In the genomic region with DNA sequence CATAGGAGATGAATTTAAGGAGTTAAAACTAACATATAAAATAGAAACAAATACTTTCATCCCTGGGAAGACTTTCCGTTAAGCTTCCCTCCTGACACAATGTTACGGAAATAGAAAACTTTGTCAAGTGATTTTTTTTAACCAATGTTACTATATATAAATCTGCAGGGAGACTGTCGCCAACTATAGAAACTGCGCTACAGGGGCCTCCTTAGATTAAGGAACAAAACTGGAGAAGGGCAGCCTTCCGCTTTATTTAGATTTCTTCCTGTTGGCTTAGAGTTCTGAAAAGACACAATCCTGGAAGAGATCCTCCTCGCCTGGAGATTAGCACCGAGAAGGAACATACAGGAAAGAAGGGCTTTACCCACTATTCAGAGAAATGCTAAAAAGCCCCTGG, we compare ENCODE assay signal across 8 cellular contexts. TPM values are rescaled to one million over a fixed set of nuclear protein-coding genes. Genes with fewer than 3 reads are reported as not detected.
DNase-seq lines count a peak whose midpoint lies in the region; ATAC-seq and TF ChIP-seq lines count a peak whose summit lies in the region.

No MANE protein-coding gene starts in this region.

- no peaks in the 10 kb centered on the region for H3K27me3 ChIP-seq in prostate gland (replicated peaks; ENCODE audit: insufficient read depth)

- no peaks in the 10 kb centered on the region for H3K9me2 ChIP-seq in OCI-LY7 (ENCODE audit: insufficient read depth, low read length)

- H3K9me3 ChIP-seq in OCI-LY7 (ENCODE audit: low read length) (no peaks in the 10 kb centered on the region), prostate gland (no peaks in the 10 kb centered on the region)

- no peak for TF ChIP-seq POLR2A in prostate gland (IDR thresholded peaks at IDR 0.05)

- DNase-seq in Calu3 = no peak
- DNase-seq in OCI-LY7 (ENCODE audit: low spot score) = no peak
- peak; percentile 13 for DNase-seq in fibroblast of pulmonary artery (ENCODE audit: low read depth)
- no peak for DNase-seq in prostate gland (ENCODE audit: low spot score)
- DNase-seq in GM10248 (ENCODE audit: extremely low spot score) = no peak
- no peak for DNase-seq in T-helper 9 cell
- no peak for DNase-seq in NCI-H2107 treated with DMSO at 0.1 percent for 48 hours (lab: John Stamatoyannopoulos, UW; ENCODE audit: unreplicated experiment)

- H3K9me3 Mint-ChIP-seq in Calu3 (ENCODE audit: low read depth, unreplicated experiment) = no peaks in the 10 kb centered on the region

- CTCF ChIA-PET in Calu3 (lab: Charles Lee) (interaction anchor here (0.6 to 1.8 kb wide), 4 partner anchors 14 to 90 kb away, joined by 3 to 7 read pairs (median 4); no protein-coding TSS in a partner anchor), OCI-LY7 (lab: Charles Lee; ENCODE audit: unreplicated experiment) (no interaction called here), GM10248 (lab: Yijun Ruan, JAX) (interaction anchor here (0.9 to 2.4 kb wide), 4 partner anchors 26 to 65 kb away, joined by 3 to 7 read pairs (median 4); partner anchors contain the start of gene ALDH9A1)

- no peak overlapping the region for H3K4me3 Mint-ChIP-seq in Calu3 (ENCODE audit: low read depth, unreplicated experiment)

- H3K36me3 Mint-ChIP-seq in Calu3 (ENCODE audit: insufficient read depth, unreplicated experiment) = no peaks in the 10 kb centered on the region

- H4K20me1 ChIP-seq in OCI-LY7 (ENCODE audit: insufficient read depth, low read length) = no peaks in the 10 kb centered on the region

- no peak overlapping the region for H3K27ac Mint-ChIP-seq in Calu3 (ENCODE audit: unreplicated experiment)

- no peak overlapping the region for H2AFZ ChIP-seq in OCI-LY7 (ENCODE audit: low read length)

- H3K4me3 ChIP-seq in OCI-LY7 (ENCODE audit: low read depth, low read length, poor library complexity, severe bottlenecking) (peak overlapping the region; percentile 88), fibroblast of pulmonary artery (replicated peaks; ENCODE audit: low read depth, low read length) (peak overlapping the region; percentile 86), prostate gland (peak overlapping the region; percentile 63 to 77)

- H3K4me1 ChIP-seq in OCI-LY7 (ENCODE audit: insufficient read depth, low read length, poor library complexity, severe bottlenecking) = peaks cover 70% of the 10 kb centered on the region
- H3K4me1 ChIP-seq in prostate gland (replicated peaks) = peaks cover 5% of the 10 kb centered on the region

- intact Hi-C loops in Calu3 (cut with micrococcal nuclease; ENCODE audit: unreplicated experiment) (loop anchor here (1.0 to 10.0 kb wide), 2 partner anchors 31 to 212 kb away; no protein-coding TSS in a partner anchor), OCI-LY7 (cut with micrococcal nuclease; ENCODE audit: unreplicated experiment) (loop anchor here (10.0 kb wide), 1 partner anchor 132 kb away; the partner anchor contains the start of gene TMCO1), prostate gland (cut with DNase I) (loop anchor here (2.0 kb wide), 2 partner anchors 66 to 136 kb away; partner anchors contain the start of genes ALDH9A1 and TMCO1)

- H3K27me3 Mint-ChIP-seq in Calu3 (ENCODE audit: unreplicated experiment) = no peaks in the 10 kb centered on the region

- TF ChIP-seq CTCF in Calu3 (IDR thresholded peaks at IDR 0.05; ENCODE audit: unreplicated experiment) (no peak), OCI-LY7 (conservative IDR thresholded peaks at IDR 0.05; ENCODE audit: low read length) (no peak), fibroblast of pulmonary artery (IDR thresholded peaks at IDR 0.05; ENCODE audit: low read length, missing control alignments) (no peak), prostate gland (IDR thresholded peaks at IDR 0.05) (no peak), GM10248 (IDR thresholded peaks at IDR 0.05; ENCODE audit: control extremely low read depth, extremely low read depth, low read depth, missing control alignments) (no peak)

- POLR2A ChIA-PET in OCI-LY7 (lab: Charles Lee) = interaction anchor here (1.0 to 1.6 kb wide), 5 partner anchors 15 to 53 kb away, joined by 3 to 5 read pairs (median 4); no protein-coding TSS in a partner anchor
- POLR2A ChIA-PET in GM10248 (lab: Yijun Ruan, JAX) = no interaction called here

- H3K4me2 ChIP-seq in OCI-LY7 (ENCODE audit: low read length) = peak overlapping the region; percentile 97

- no peak for ATAC-seq in GM19397 (IDR thresholded peaks at IDR 0.05; ENCODE audit: unreplicated experiment)

- H3K36me3 ChIP-seq in OCI-LY7 (ENCODE audit: insufficient read depth, low read length) = peaks cover 11% of the 10 kb centered on the region; the same call in 1 of the 2 replicates
- no peaks in the 10 kb centered on the region for H3K36me3 ChIP-seq in prostate gland

- H3K79me2 ChIP-seq in OCI-LY7 (ENCODE audit: insufficient read depth, low read depth, low read length) = peaks cover 42% of the 10 kb centered on the region

- WGBS in prostate gland = 6% methylated on average over 7 of the region's 7 CpGs

- BruUV-seq in Calu3 (replicated peaks; lab: Mats Ljungman, UMichigan) (TSS peak; percentile 24), OCI-LY7 (replicated peaks; lab: Mats Ljungman, UMichigan) (TSS peak; percentile 42)

- H3K27ac ChIP-seq in OCI-LY7 (ENCODE audit: low read depth, low read length, poor library complexity, severe bottlenecking) (no peak overlapping the region), prostate gland (peak overlapping the region; percentile 87 to 92)

- H3K4me1 Mint-ChIP-seq in Calu3 (ENCODE audit: low read depth, unreplicated experiment) = peaks cover 10% of the 10 kb centered on the region

RNA-seq across cellular contexts. Expression of gene MGST3, which starts 1.5 kb away (rescaled TPM):
- total RNA-seq in Calu3 (2022) (136 and 139 TPM in 2 replicates), OCI-LY7 (2022) (115 and 124 TPM in 2 replicates), prostate gland (100 to 1,000 TPM; 209 to 270 TPM)
- 95.7 and 127 TPM in 2 replicates for total RNA-seq in OCI-LY7 (2014; rRNA removed; shearing (Covaris generic))
